Comparison of ENCODE assay signal across 2 cellular contexts in genomic region chr2:62641410-62641843, GRCh38.
A peak's percentile ranks its signal among the peaks of the same experiment; 100 is the strongest.
TF ChIP-seq lines count a peak whose summit lies in the region.

No MANE protein-coding gene starts in this region.

TF ChIP-seq in HCT116, 20 proteins besides CTCF, POLR2A, EP300 and RAD21:
- TF ChIP-seq ZFX (IDR thresholded peaks at IDR 0.05) (no peak), YY1 (IDR thresholded peaks at IDR 0.05; ENCODE audit: extremely low read depth, insufficient replicate concordance, low read depth, low read length) (no peak), POLR2AphosphoS5 (IDR thresholded peaks at IDR 0.05; ENCODE audit: low read depth, low read length) (no peak), TCF7L2 (IDR thresholded peaks at IDR 0.05; ENCODE audit: borderline replicate concordance, extremely low read depth, insufficient read depth, insufficient read length) (no peak), MAX (IDR thresholded peaks at IDR 0.05) (no peak), ZNF274 (IDR thresholded peaks at IDR 0.05; ENCODE audit: low read depth, low read length) (no peak), CBX3 (IDR thresholded peaks at IDR 0.05; ENCODE audit: low read depth) (no peak), CEBPB (IDR thresholded peaks at IDR 0.05; ENCODE audit: low read depth) (no peak), SP1 (IDR thresholded peaks at IDR 0.05; ENCODE audit: low read depth) (no peak), EZH2 (IDR thresholded peaks at IDR 0.05) (no peak), EZH2phosphoT487 (IDR thresholded peaks at IDR 0.05; ENCODE audit: borderline replicate concordance) (no peak), SRF (IDR thresholded peaks at IDR 0.05; ENCODE audit: low read depth) (no peak), ZBTB33 (IDR thresholded peaks at IDR 0.05; ENCODE audit: extremely low read depth, insufficient replicate concordance, low read length) (no peak), FOSL1 (IDR thresholded peaks at IDR 0.05; ENCODE audit: low read depth) (no peak), EGR1 (IDR thresholded peaks at IDR 0.05; ENCODE audit: low read depth) (no peak), REST (IDR thresholded peaks at IDR 0.05; ENCODE audit: low read depth) (no peak), SIN3A (IDR thresholded peaks at IDR 0.05; ENCODE audit: low read depth) (no peak), ELF1 (IDR thresholded peaks at IDR 0.05; ENCODE audit: borderline replicate concordance, low read depth) (no peak)
TF ChIP-seq in HCT116: peak in this region for 0.

TF ChIP-seq in HepG2, 621 proteins besides CTCF, POLR2A, EP300 and RAD21 (continues in another document):
- TF ChIP-seq ERF (CRISPR knock-in tag; IDR thresholded peaks at IDR 0.05) (0 out of 2 replicates have a peak, but pooled peaks have one; percentile 18), ATM (IDR thresholded peaks at IDR 0.05; ENCODE audit: borderline replicate concordance) (no peak), ZNF550 (CRISPR knock-in tag; IDR thresholded peaks at IDR 0.05; ENCODE audit: borderline replicate concordance) (no peak), ZNF557 (CRISPR knock-in tag; IDR thresholded peaks at IDR 0.05) (no peak), ZNF382 (CRISPR knock-in tag; IDR thresholded peaks at IDR 0.05; ENCODE audit: borderline replicate concordance) (no peak), ZZZ3 (CRISPR knock-in tag; IDR thresholded peaks at IDR 0.05; ENCODE audit: borderline replicate concordance) (no peak), ELF1 (CRISPR knock-in tag; IDR thresholded peaks at IDR 0.05) (0 out of 2 replicates have a peak, but pooled peaks have one; percentile 35), ATF7-NPFF (CRISPR knock-in tag; IDR thresholded peaks at IDR 0.05; ENCODE audit: low read depth) (no peak), SYNCRIP (IDR thresholded peaks at IDR 0.05; ENCODE audit: insufficient read depth, low read depth, low read length) (no peak), TEAD3 (CRISPR knock-in tag; optimal IDR thresholded peaks at IDR 0.05; ENCODE audit: borderline replicate concordance) (no peak), ZNF235 (CRISPR knock-in tag; IDR thresholded peaks at IDR 0.05; ENCODE audit: borderline replicate concordance) (no peak), ZNF18 (CRISPR knock-in tag; IDR thresholded peaks at IDR 0.05; ENCODE audit: insufficient replicate concordance) (no peak), ZBTB14 (CRISPR knock-in tag; IDR thresholded peaks at IDR 0.05) (no peak), TIGD3 (CRISPR knock-in tag; IDR thresholded peaks at IDR 0.05; ENCODE audit: borderline replicate concordance) (no peak), NCOA1 (CRISPR knock-in tag; IDR thresholded peaks at IDR 0.05) (no peak), MXI1 (IDR thresholded peaks at IDR 0.05; ENCODE audit: borderline replicate concordance, low read depth, low read length) (no peak), ZNF331 (CRISPR knock-in tag; IDR thresholded peaks at IDR 0.05) (peak; percentile 94), ARID4A (CRISPR knock-in tag; IDR thresholded peaks at IDR 0.05; ENCODE audit: borderline replicate concordance) (no peak), ZNF512 (CRISPR knock-in tag; IDR thresholded peaks at IDR 0.05) (no peak), SMAD1 (CRISPR knock-in tag; IDR thresholded peaks at IDR 0.05; ENCODE audit: borderline replicate concordance, low read depth) (no peak), MLLT10 (CRISPR knock-in tag; IDR thresholded peaks at IDR 0.05) (no peak), LRRFIP1 (CRISPR knock-in tag; conservative IDR thresholded peaks at IDR 0.05) (no peak), KDM4B (CRISPR knock-in tag; IDR thresholded peaks at IDR 0.05) (no peak), LBX2 (CRISPR knock-in tag; IDR thresholded peaks at IDR 0.05; ENCODE audit: borderline replicate concordance) (no peak), KMT2B (CRISPR knock-in tag; IDR thresholded peaks at IDR 0.05) (no peak), REPIN1 (CRISPR knock-in tag; IDR thresholded peaks at IDR 0.05; ENCODE audit: borderline replicate concordance, low read depth) (no peak), HNF4A (CRISPR knock-in tag; IDR thresholded peaks at IDR 0.05) (peak; percentile 73), SCMH1 (CRISPR knock-in tag; IDR thresholded peaks at IDR 0.05; ENCODE audit: borderline replicate concordance) (no peak), ZNF549 (CRISPR knock-in tag; IDR thresholded peaks at IDR 0.05) (peak; percentile 28; the same call in 1 of the 2 replicates), NBN (conservative IDR thresholded peaks at IDR 0.05) (no peak), HES4 (CRISPR knock-in tag; IDR thresholded peaks at IDR 0.05; ENCODE audit: borderline replicate concordance) (no peak), ZNF83 (CRISPR knock-in tag; IDR thresholded peaks at IDR 0.05; ENCODE audit: borderline replicate concordance) (no peak), ZNF616 (CRISPR knock-in tag; IDR thresholded peaks at IDR 0.05; ENCODE audit: low read depth) (no peak), ZBED4 (CRISPR knock-in tag; IDR thresholded peaks at IDR 0.05; ENCODE audit: borderline replicate concordance) (no peak), CHCHD3 (CRISPR knock-in tag; IDR thresholded peaks at IDR 0.05) (no peak), KAT8 (CRISPR knock-in tag; IDR thresholded peaks at IDR 0.05) (peak; percentile 40; the same call in 1 of the 2 replicates), KDM2A (CRISPR knock-in tag; IDR thresholded peaks at IDR 0.05; ENCODE audit: borderline replicate concordance, low read depth) (no peak), JARID2 (CRISPR knock-in tag; IDR thresholded peaks at IDR 0.05; ENCODE audit: insufficient replicate concordance) (no peak), KLF9 (CRISPR knock-in tag; IDR thresholded peaks at IDR 0.05; ENCODE audit: low read depth) (no peak), NFKB2 (CRISPR knock-in tag; IDR thresholded peaks at IDR 0.05; ENCODE audit: borderline replicate concordance) (no peak), ZSCAN31 (CRISPR knock-in tag; IDR thresholded peaks at IDR 0.05; ENCODE audit: low read depth) (no peak), ZNF576 (CRISPR knock-in tag; IDR thresholded peaks at IDR 0.05) (no peak)
